ENCODE assay signal across 1 cellular context in the genomic region with DNA sequence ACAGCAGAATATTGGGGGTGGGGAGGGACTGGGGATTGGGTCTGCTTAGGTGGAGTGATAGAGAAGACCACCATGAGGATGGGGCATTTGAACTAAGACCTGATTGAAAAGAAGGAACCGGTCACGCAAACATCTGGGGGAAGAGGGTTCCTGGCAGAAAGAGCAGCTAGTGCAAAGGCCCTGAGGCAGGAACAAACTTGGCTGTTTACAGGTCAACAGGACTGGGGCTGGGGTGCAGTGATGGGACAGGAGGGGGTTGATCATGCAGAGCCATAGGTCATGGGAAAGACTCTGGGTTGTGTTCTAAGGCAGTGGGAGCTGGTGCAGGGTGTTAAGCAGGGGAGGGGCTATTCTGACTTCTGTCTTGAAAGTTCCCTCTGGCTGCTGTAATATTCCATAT.
TF ChIP-seq lines count a peak whose summit lies in the region.

No MANE protein-coding gene starts in this region.

TF ChIP-seq in A549, 52 proteins besides CTCF, POLR2A, EP300 and RAD21:
- TF ChIP-seq KDM1A (IDR thresholded peaks at IDR 0.05; ENCODE audit: low read depth) (peak; percentile 66; the same call in 1 of the 2 replicates), HDAC2 (IDR thresholded peaks at IDR 0.05) (no peak)
